10 cellular contexts compared by ENCODE assay signal in the genomic region with DNA sequence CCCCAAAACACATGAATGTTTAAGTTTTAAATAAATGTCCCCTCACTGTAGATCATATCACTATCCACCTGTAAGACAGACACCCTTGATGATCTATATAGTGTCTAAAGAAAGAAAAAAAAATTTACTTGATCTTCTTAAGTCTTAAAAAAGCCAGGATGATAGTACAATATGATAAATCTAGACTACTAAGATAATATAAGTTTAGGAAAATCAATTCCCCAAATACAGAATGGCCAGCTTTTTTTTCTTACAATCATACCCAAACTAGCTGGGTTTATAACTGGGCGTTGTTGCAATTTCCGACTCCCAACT. TPM values are rescaled to one million over a fixed set of nuclear protein-coding genes. Genes with fewer than 3 reads are reported as not detected.
DNase-seq lines count a peak whose midpoint lies in the region; ATAC-seq and TF ChIP-seq lines count a peak whose summit lies in the region.
"Had no signal": no experiment of that assay in that cellular context is flagged by ENCODE, and none has a peak within 500 bp of the region (broad histone marks: within the 10 kb centered on the region; RNA-seq: fewer than 3 reads in every experiment).

No MANE protein-coding gene starts in this region.

- H3K27ac Mint-ChIP-seq in activated T-cell treated with anti-CD3 and anti-CD28 coated beads, Interleukin-2, amount 50 U/mL, for 24 hours, result peak overlapping the region; percentile 94

- H3K4me3 ChIP-seq in ascending aorta, result peak overlapping the region; percentile 11 to 28
- H3K4me3 ChIP-seq in tibial artery, result peak overlapping the region in 1 of 2 donors; percentile 18
- H3K4me3 ChIP-seq: mucosa of descending colon had no signal

- intact Hi-C loops in ascending aorta (cut with DNase I), result loop anchor here (1.0 to 5.0 kb wide), 7 partner anchors 193 to 1068 kb away; no protein-coding TSS in a partner anchor
- intact Hi-C loops in tibial artery (cut with DNase I; ENCODE audit: low total_unique reads), result loop anchor here (10.0 kb wide), 1 partner anchor 626 kb away; a partner anchor contains a TSS

- TF ChIP-seq CTCF in ascending aorta (IDR thresholded peaks at IDR 0.05) (no peak), tibial artery (IDR thresholded peaks at IDR 0.05) (no peak)

- H3K9me3 Mint-ChIP-seq in activated T-cell treated with anti-CD3 and anti-CD28 coated beads, Interleukin-2, amount 50 U/mL, for 24 hours, result no peaks in the 10 kb centered on the region
- H3K9me3 Mint-ChIP-seq: H9 had no signal

- H3K4me1 Mint-ChIP-seq in activated T-cell treated with anti-CD3 and anti-CD28 coated beads, Interleukin-2, amount 50 U/mL, for 24 hours (ENCODE audit: low read depth), result peaks cover 95% of the 10 kb centered on the region

- peaks cover 87% of the 10 kb centered on the region for H3K36me3 Mint-ChIP-seq in activated T-cell treated with anti-CD3 and anti-CD28 coated beads, Interleukin-2, amount 50 U/mL, for 24 hours (ENCODE audit: low read depth)

- no peaks in the 10 kb centered on the region for H3K27me3 Mint-ChIP-seq in activated T-cell treated with anti-CD3 and anti-CD28 coated beads, Interleukin-2, amount 50 U/mL, for 24 hours

- no peaks in the 10 kb centered on the region for H3K27me3 ChIP-seq in ascending aorta
- H3K27me3 ChIP-seq in tibial artery, result no peaks in the 10 kb centered on the region

- H3K4me1 ChIP-seq in ascending aorta, result peaks cover 10 to 21% of the 10 kb centered on the region in 2 donors
- H3K4me1 ChIP-seq in tibial artery, result peaks cover 0 to 37% (median 25%) of the 10 kb centered on the region in 4 donors

- ATAC-seq in HG03097 (IDR thresholded peaks at IDR 0.05; ENCODE audit: low FRiP score, unreplicated experiment), result no peak

- H3K9me3 ChIP-seq in ascending aorta (no peaks in the 10 kb centered on the region), tibial artery (no peaks in the 10 kb centered on the region)
- H3K9me3 ChIP-seq: mucosa of descending colon had no signal

- peaks cover 37 to 50% of the 10 kb centered on the region in 2 donors for H3K36me3 ChIP-seq in ascending aorta
- peaks cover 19 to 45% (median 43%) of the 10 kb centered on the region in 3 donors for H3K36me3 ChIP-seq in tibial artery

- H3K27ac ChIP-seq in ascending aorta, result peak overlapping the region in 1 of 2 donors; percentile 75
- H3K27ac ChIP-seq in tibial artery, result peak overlapping the region; percentile 34 to 54

- no peak for DNase-seq in activated T-cell treated with anti-CD3 and anti-CD28 coated beads, Interleukin-2, amount 50 U/mL, for 24 hours
- no peak for DNase-seq in activated T-cell treated with anti-CD3 and anti-CD28 coated beads, Interleukin-2, amount 50 U/mL, for 48 hours
- DNase-seq in ascending aorta (ENCODE audit: low spot score in 2 of 2) (no peak), medulla oblongata (ENCODE audit: extremely low spot score) (peak; percentile 18), tibial artery (no peak), NCI-H226 (no peak)
- DNase-seq in stimulated activated CD4-positive, alpha-beta T cell treated with anti-CD3 and anti-CD28 coated beads, Interleukin-15, amount 100 ng/mL, for 24 hours, result no peak
- DNase-seq: H9 had no signal

- H3K4me3 Mint-ChIP-seq in activated T-cell treated with anti-CD3 and anti-CD28 coated beads, Interleukin-2, amount 50 U/mL, for 24 hours, result peak overlapping the region; percentile 81
- H3K4me3 Mint-ChIP-seq: H9 had no signal

RNA-seq across cellular contexts. Expression of a gene that starts 14.4 kb away (rescaled TPM):
- total RNA-seq in ascending aorta, result 8.9 TPM
